ENCODE assay signal across 18 cellular contexts in genomic region chr1:61480273-61480672, GRCh38.
A peak's percentile ranks its signal among the peaks of the same experiment; 100 is the strongest.
DNase-seq lines count a peak whose midpoint lies in the region; ATAC-seq, FAIRE-seq and TF ChIP-seq lines count a peak whose summit lies in the region.
"Had no signal": no experiment of that assay in that cellular context is flagged by ENCODE, and none has a peak within 500 bp of the region (broad histone marks: within the 10 kb centered on the region; RNA-seq: fewer than 3 reads in every experiment).

No MANE protein-coding gene starts in this region.

- H3K4me2 ChIP-seq in HepG2 (ENCODE audit: low read depth, low read length), result no peak overlapping the region
- H3K4me2 ChIP-seq in MM.1S (ENCODE audit: low read depth, low read length), result no peak overlapping the region
- H3K4me2 ChIP-seq: GM23338 had no signal

- no peaks in the 10 kb centered on the region for H3F3A ChIP-seq in MM.1S (ENCODE audit: insufficient read depth, low read length)

- BruUV-seq in HepG2 (replicated peaks; lab: Mats Ljungman, UMichigan), result no TSS peak

- H3K27ac ChIP-seq in HepG2 (ENCODE audit: extremely low read length, insufficient read depth, low read length) (no peak overlapping the region), right lobe of liver (no peak overlapping the region), RWPE2 (ENCODE audit: poor library complexity, severe bottlenecking) (peak overlapping the region; percentile 87), esophagus squamous epithelium (peak overlapping the region in 3 of 4 donors; percentile 69 to 81 (median 71)), MM.1S (ENCODE audit: low read length) (no peak overlapping the region)
- H3K27ac ChIP-seq: C4-2B had no signal

- H2AFZ ChIP-seq in HepG2 (ENCODE audit: low read length) (no peak overlapping the region), MM.1S (ENCODE audit: low read length) (no peak overlapping the region)
- H2AFZ ChIP-seq: GM23338 had no signal

- H3K9ac ChIP-seq in HepG2 (ENCODE audit: insufficient read depth, low read depth, low read length) (no peak overlapping the region), MM.1S (ENCODE audit: low read length) (no peak overlapping the region)

- DNase-seq in HepG2 (ENCODE audit: low spot score) (no peak), right lobe of liver (no peak), RWPE2 (ENCODE audit: low spot score) (no peak), esophagus squamous epithelium (lab: John Stamatoyannopoulos, UW) (no peak), MM.1S (no peak), C1 segment of cervical spinal cord (lab: John Stamatoyannopoulos, UW) (no peak), COLO668 (lab: John Stamatoyannopoulos, UW; ENCODE audit: unreplicated experiment) (no peak)
- DNase-seq: CD4-positive, alpha-beta memory T cell; COR-L47; DMS153; DMS79 treated with DMSO at 0.1 percent for 48 hours; EL; H7 had no signal

- TF ChIP-seq RAD21 in HepG2 (CRISPR knock-in tag; IDR thresholded peaks at IDR 0.05), result no peak

- ATAC-seq in HepG2, result no peak
- ATAC-seq in right lobe of liver, result no peak
- ATAC-seq in RWPE2 (ENCODE audit: low read depth), result no peak
- ATAC-seq: GM23338 had no signal

- no peaks in the 10 kb centered on the region for H3K79me2 ChIP-seq in HepG2 (ENCODE audit: insufficient read depth, low read length)
- no peaks in the 10 kb centered on the region for H3K79me2 ChIP-seq in MM.1S (ENCODE audit: low read length)

- H3K4me1 ChIP-seq in HepG2 (ENCODE audit: insufficient read depth, low read length) (no peaks in the 10 kb centered on the region), right lobe of liver (no peaks in the 10 kb centered on the region), RWPE2 (ENCODE audit: insufficient read depth, poor library complexity, severe bottlenecking) (peaks cover 22% of the 10 kb centered on the region), esophagus squamous epithelium (peaks cover 13 to 26% (median 18%) of the 10 kb centered on the region in 3 donors), MM.1S (ENCODE audit: low read length) (no peaks in the 10 kb centered on the region)

- H4K20me1 ChIP-seq in HepG2 (ENCODE audit: insufficient read depth, low read length) (0 out of 2 replicates have a peak, but pooled peaks cover 2% of the 10 kb centered on the region), MM.1S (ENCODE audit: insufficient read depth, low read length) (no peaks in the 10 kb centered on the region)

- no peak for FAIRE-seq in HepG2 (lab: Jason Lieb, UNC)
- FAIRE-seq: D721Med, G401.6, GM12892 had no signal

- intact Hi-C loops in HepG2 (cut with micrococcal nuclease; ENCODE audit: unreplicated experiment), result no loop called here
- intact Hi-C loops in right lobe of liver (cut with DNase I), result no loop called here
- intact Hi-C loops in esophagus squamous epithelium (cut with DNase I), result no loop called here

- TF ChIP-seq EP300 in HepG2 (IDR thresholded peaks at IDR 0.05; ENCODE audit: low read depth in 2 of 2, low read length in 2 of 2) (no peak), HepG2 (CRISPR knock-in tag; IDR thresholded peaks at IDR 0.05; ENCODE audit: borderline replicate concordance) (no peak)

- WGBS in HepG2 (ENCODE audit: low lambda C conversion rate), result 23% methylated on average over 4 of the region's 4 CpGs
- WGBS in right lobe of liver (ENCODE audit: insufficient coverage, low coverage, low lambda C conversion rate, missing lambda C conversion rate), result 59% methylated on average over 4 of the region's 4 CpGs
- 55 to 74% methylated on average over 4 of the region's 4 CpGs for WGBS in esophagus squamous epithelium, 2 donors

- POLR2A ChIA-PET in HepG2 (lab: Yijun Ruan, JAX), result no interaction called here

- H3K9me3 ChIP-seq in HepG2 (ENCODE audit: low read length) (no peaks in the 10 kb centered on the region), right lobe of liver (no peaks in the 10 kb centered on the region), RWPE2 (ENCODE audit: severe bottlenecking) (no peaks in the 10 kb centered on the region), esophagus squamous epithelium (no peaks in the 10 kb centered on the region), MM.1S (replicated peaks; ENCODE audit: insufficient read depth, low read length) (no peaks in the 10 kb centered on the region)

- H3K4me3 ChIP-seq in HepG2 (replicated peaks in 1 of 3; ENCODE audit: insufficient read depth in 1 of 3, low read depth in 2 of 3, low read length in 3 of 3) (no peak overlapping the region), right lobe of liver (no peak overlapping the region), RWPE2 (ENCODE audit: severe bottlenecking) (no peak overlapping the region), esophagus squamous epithelium (no peak overlapping the region), MM.1S (ENCODE audit: low read length) (no peak overlapping the region)
- H3K4me3 ChIP-seq: GM23338 had no signal

- TF ChIP-seq CTCF in HepG2 (CRISPR knock-in tag; IDR thresholded peaks at IDR 0.05) (no peak), right lobe of liver (IDR thresholded peaks at IDR 0.05) (no peak), RWPE2 (IDR thresholded peaks at IDR 0.05; ENCODE audit: poor library complexity, severe bottlenecking) (no peak), esophagus squamous epithelium (IDR thresholded peaks at IDR 0.05) (no peak), MM.1S (IDR thresholded peaks at IDR 0.05; ENCODE audit: low read length) (no peak)

- TF ChIP-seq POLR2A in HepG2 (IDR thresholded peaks at IDR 0.05; ENCODE audit: insufficient read depth in 1 of 2, low read depth in 2 of 2, low read length in 2 of 2) (no peak), right lobe of liver (IDR thresholded peaks at IDR 0.05) (no peak), esophagus squamous epithelium (IDR thresholded peaks at IDR 0.05) (no peak)

- in situ Hi-C loops in HepG2 (cut with HindIII; ENCODE audit: extremely low pct_ligation_motif_present, low pct_unique_long_range_greater_than_20kb), result no loop called here

- H3K27me3 ChIP-seq in HepG2 (ENCODE audit: control insufficient read depth in 1 of 2, insufficient read depth in 2 of 2, low read length in 2 of 2), result peaks cover 0 to 12% of the 10 kb centered on the region in 2 experiments; a peak in 1 of 5 replicates
- H3K27me3 ChIP-seq in right lobe of liver, result no peaks in the 10 kb centered on the region
- no peaks in the 10 kb centered on the region for H3K27me3 ChIP-seq in RWPE2 (ENCODE audit: insufficient read depth, poor library complexity, severe bottlenecking)
- H3K27me3 ChIP-seq in esophagus squamous epithelium, result no peaks in the 10 kb centered on the region
- no peaks in the 10 kb centered on the region for H3K27me3 ChIP-seq in MM.1S (replicated peaks; ENCODE audit: insufficient read depth, low read length)

- CTCF ChIA-PET in HepG2 (lab: Yijun Ruan, JAX; ENCODE audit: low intra/inter-chr PET ratio, low total read pairs), result no interaction called here

- no peaks in the 10 kb centered on the region for H3K9me2 ChIP-seq in MM.1S (replicated peaks; ENCODE audit: insufficient read depth, low read length)

- H3K36me3 ChIP-seq in HepG2 (replicated peaks in 1 of 2; ENCODE audit: control insufficient read depth in 1 of 2, insufficient read depth in 2 of 2, low read length in 2 of 2), result no peaks in the 10 kb centered on the region
- H3K36me3 ChIP-seq in right lobe of liver, result no peaks in the 10 kb centered on the region
- H3K36me3 ChIP-seq in RWPE2 (ENCODE audit: low read depth), result no peaks in the 10 kb centered on the region
- H3K36me3 ChIP-seq in esophagus squamous epithelium, result no peaks in the 10 kb centered on the region
- H3K36me3 ChIP-seq in MM.1S (replicated peaks; ENCODE audit: insufficient read depth, low read length), result no peaks in the 10 kb centered on the region

TF ChIP-seq in HepG2, 621 proteins besides CTCF, POLR2A, EP300 and RAD21 (continues in another document):
- no peak for TF ChIP-seq KDM1A (CRISPR knock-in tag; IDR thresholded peaks at IDR 0.05)
- TF ChIP-seq MAF1 (CRISPR knock-in tag; IDR thresholded peaks at IDR 0.05; ENCODE audit: borderline replicate concordance), result no peak

Comparison
In these comparisons a context has a peak if more than half of its experiments do, and no peak if none do; other contexts are left out.
1. H3K27ac ChIP-seq: peak in RWPE2 (single experiment) and esophagus squamous epithelium (3 of 4); none in HepG2 (single experiment), right lobe of liver (0 of 3) and MM.1S (single experiment).